ENCODE assay signal across 8 cellular contexts in the genomic region with DNA sequence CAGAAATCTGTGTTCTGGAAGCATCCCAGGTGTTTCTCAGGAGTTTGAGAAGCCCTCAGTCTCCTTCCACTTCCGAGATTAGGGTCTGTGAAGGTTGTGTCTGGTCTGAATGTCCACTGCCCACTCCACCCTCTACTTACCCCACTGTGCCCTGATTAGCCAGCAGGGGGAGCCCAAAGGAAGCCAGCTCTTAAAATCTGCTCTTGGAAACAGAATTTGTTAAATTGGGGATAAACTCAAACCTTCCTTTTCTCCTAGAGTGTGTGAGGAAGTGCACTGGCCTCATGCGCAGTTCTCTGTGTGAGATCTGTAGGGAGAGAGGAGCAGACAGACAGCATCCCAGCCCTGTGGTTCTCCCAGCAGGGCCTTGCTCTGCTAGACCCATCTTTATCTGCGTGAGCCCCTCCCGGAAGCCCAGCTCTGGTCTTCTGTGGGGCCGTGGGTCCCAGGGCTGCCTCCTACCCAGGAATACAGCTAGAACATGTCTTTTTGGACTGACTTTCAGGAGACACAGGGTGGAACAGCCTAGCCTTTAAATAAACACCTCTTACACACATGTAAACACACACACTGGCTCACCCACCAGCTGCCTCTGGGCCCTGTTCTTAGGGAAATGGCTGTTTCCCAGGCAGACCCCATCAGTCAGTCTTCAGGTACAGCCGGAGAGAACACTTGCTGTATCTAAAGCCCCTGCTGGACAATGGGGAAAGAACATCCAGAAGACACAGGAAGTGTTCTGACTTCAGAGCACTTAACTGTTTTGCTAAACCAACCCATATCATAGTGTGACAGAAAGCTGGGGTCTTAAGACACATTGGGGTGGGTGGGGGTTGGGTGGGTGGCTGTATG. TPM values are rescaled to one million over a fixed set of nuclear protein-coding genes. Genes with fewer than 3 reads are reported as not detected.
DNase-seq lines count a peak whose midpoint lies in the region; ATAC-seq and TF ChIP-seq lines count a peak whose summit lies in the region.

No MANE protein-coding gene starts in this region.

- peak; percentile 57 for DNase-seq in activated CD4-positive, CD25-positive, alpha-beta regulatory T cell treated with anti-CD3 and anti-CD28 coated beads, Interleukin-2, amount 50 U/mL, for 72 hours
- no peak for DNase-seq in activated CD4-positive, CD25-positive, alpha-beta regulatory T cell (lab: John Stamatoyannopoulos, UW)
- DNase-seq in HS-5 (ENCODE audit: low read depth), result peak; percentile 29
- DNase-seq in SK-N-SH, result peak; percentile 72
- peak; percentile 58 for DNase-seq in kidney tubule cell (ENCODE audit: low spot score)
- peak; percentile 21 for DNase-seq in stimulated activated CD8-positive, alpha-beta memory T cell treated with anti-CD3 and anti-CD28 coated beads, Interleukin-12 subunit alpha, Interleukin-12 subunit beta, amount 100 ng/mL, for 1 hour (ENCODE audit: low read depth)

- POLR2A ChIA-PET in SK-N-SH (lab: Yijun Ruan, JAX), result interaction anchor here (1.2 kb wide), 1 partner anchor 252 kb away, joined by 5 read pairs; no protein-coding TSS in a partner anchor

- H3K4me2 ChIP-seq in SK-N-SH, result no peak overlapping the region

- no peaks in the 10 kb centered on the region; a peak in 1 of 4 replicates for H3K4me1 ChIP-seq in SK-N-SH (ENCODE audit: control insufficient read depth in 1 of 2, insufficient read depth in 2 of 2, low read depth in 1 of 2, low read length in 1 of 2)

- TF ChIP-seq CTCF in SK-N-SH (IDR thresholded peaks at IDR 0.05), result peak; percentile 95
- peak; percentile 89 to 95 for TF ChIP-seq CTCF in brain (conservative IDR thresholded peaks at IDR 0.05)

- H3K27ac ChIP-seq in SK-N-SH (ENCODE audit: low read depth in 2 of 2, low read length in 1 of 2), result peak overlapping the region in 1 of 2 experiments; percentile 58; a peak in 2 of 4 replicates

- peaks cover 2 to 31% of the 10 kb centered on the region in 2 experiments for H3K36me3 ChIP-seq in SK-N-SH (replicated peaks in 1 of 2; ENCODE audit: control insufficient read depth in 1 of 2, insufficient read depth in 2 of 2, low read length in 1 of 2)

- no peaks in the 10 kb centered on the region for H3K9me3 Mint-ChIP-seq in brain

- peaks cover 14% of the 10 kb centered on the region for H3K4me1 Mint-ChIP-seq in brain

- H3K4me3 ChIP-seq in SK-N-SH (ENCODE audit: low read depth in 2 of 2, low read length in 1 of 2), result no peak overlapping the region; a peak in 1 of 4 replicates

- H3K27me3 ChIP-seq in SK-N-SH (ENCODE audit: insufficient read depth), result no peaks in the 10 kb centered on the region

- no peak overlapping the region for H3K27ac Mint-ChIP-seq in brain

- CTCF ChIA-PET in SK-N-SH (lab: Yijun Ruan, JAX), result interaction anchor here (0.6 to 13.9 kb wide), 77 partner anchors 8 to 1211 kb away, joined by 3 to 393 read pairs (median 5); partner anchors contain the start of genes CENPF and PTPN14

- TF ChIP-seq RAD21 in SK-N-SH (IDR thresholded peaks at IDR 0.05; ENCODE audit: low read length), result peak; percentile 82

- H3K4me3 Mint-ChIP-seq in brain, result no peak overlapping the region

- no peaks in the 10 kb centered on the region for H3K9me2 ChIP-seq in SK-N-SH

- peaks cover 16% of the 10 kb centered on the region for H3K36me3 Mint-ChIP-seq in brain

- H3K27me3 Mint-ChIP-seq in brain, result no peaks in the 10 kb centered on the region

- H3K79me2 ChIP-seq in SK-N-SH (ENCODE audit: insufficient read depth), result no peaks in the 10 kb centered on the region

- 74% methylated on average over 6 of the region's 6 CpGs for WGBS in SK-N-SH (ENCODE audit: low lambda C conversion rate)

- H3F3A ChIP-seq in SK-N-SH (replicated peaks; ENCODE audit: insufficient read depth), result peaks cover 5% of the 10 kb centered on the region

- no peak for TF ChIP-seq EP300 in SK-N-SH (IDR thresholded peaks at IDR 0.05; ENCODE audit: borderline replicate concordance in 1 of 2, low read depth in 1 of 2, low read length in 1 of 2)

- H3K9ac ChIP-seq in SK-N-SH, result no peak overlapping the region

- no peak overlapping the region for H2AFZ ChIP-seq in SK-N-SH (ENCODE audit: low read depth)

- H3K9me3 ChIP-seq in SK-N-SH, result no peaks in the 10 kb centered on the region

- no peaks in the 10 kb centered on the region for H4K20me1 ChIP-seq in SK-N-SH (ENCODE audit: insufficient read depth)

- no peak for ATAC-seq in HG02678 (IDR thresholded peaks at IDR 0.05; ENCODE audit: unreplicated experiment)

TF ChIP-seq in SK-N-SH, 30 proteins besides CTCF, POLR2A, EP300 and RAD21 (continues in another document):
- TF ChIP-seq USF1 (IDR thresholded peaks at IDR 0.05; ENCODE audit: borderline replicate concordance, low read depth) (no peak), EZH2phosphoT487 (IDR thresholded peaks at IDR 0.05; ENCODE audit: borderline replicate concordance, low read depth) (no peak), YY1 (IDR thresholded peaks at IDR 0.05; ENCODE audit: low read depth) (no peak), TAF1 (IDR thresholded peaks at IDR 0.05; ENCODE audit: borderline replicate concordance, low read depth, low read length) (no peak), REST (IDR thresholded peaks at IDR 0.05; ENCODE audit: low read depth, low read length) (no peak), MAX (IDR thresholded peaks at IDR 0.05; ENCODE audit: low read depth) (no peak), ELF1 (IDR thresholded peaks at IDR 0.05) (no peak), GABPA (IDR thresholded peaks at IDR 0.05; ENCODE audit: low read depth) (no peak), MXI1 (IDR thresholded peaks at IDR 0.05; ENCODE audit: low read depth, low read length) (no peak), SMC3 (IDR thresholded peaks at IDR 0.05; ENCODE audit: low read depth, low read length) (peak; percentile 92), ZBTB33 (IDR thresholded peaks at IDR 0.05; ENCODE audit: borderline replicate concordance, low read depth) (no peak), NRF1 (IDR thresholded peaks at IDR 0.05; ENCODE audit: low read depth, low read length) (peak; percentile 20; the same call in 1 of the 2 replicates)
- TF ChIP-seq, protein P1, sequence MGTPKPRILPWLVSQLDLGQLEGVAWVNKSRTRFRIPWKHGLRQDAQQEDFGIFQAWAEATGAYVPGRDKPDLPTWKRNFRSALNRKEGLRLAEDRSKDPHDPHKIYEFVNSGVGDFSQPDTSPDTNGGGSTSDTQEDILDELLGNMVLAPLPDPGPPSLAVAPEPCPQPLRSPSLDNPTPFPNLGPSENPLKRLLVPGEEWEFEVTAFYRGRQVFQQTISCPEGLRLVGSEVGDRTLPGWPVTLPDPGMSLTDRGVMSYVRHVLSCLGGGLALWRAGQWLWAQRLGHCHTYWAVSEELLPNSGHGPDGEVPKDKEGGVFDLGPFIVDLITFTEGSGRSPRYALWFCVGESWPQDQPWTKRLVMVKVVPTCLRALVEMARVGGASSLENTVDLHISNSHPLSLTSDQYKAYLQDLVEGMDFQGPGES (IDR thresholded peaks at IDR 0.05; ENCODE audit: low read depth, low read length), result no peak

RNA-seq across cellular contexts. Expression of gene SMYD2, which starts 52.2 kb away (rescaled TPM):
- polyA plus RNA-seq in SK-N-SH (2012; rRNA removed), result 23.1 and 30.4 TPM in 2 replicates
- polyA plus RNA-seq in SK-N-SH (2012; cell fraction: cytosol; rRNA removed), result 27.4 and 27.8 TPM in 2 replicates
- polyA plus RNA-seq in SK-N-SH (2012; cell fraction: nucleus; rRNA removed), result 19.9 and 32.7 TPM in 2 replicates
- 53.7 TPM for polyA plus RNA-seq in brain (ENCODE audit: insufficient read depth, low read depth, low replicate concordance)

Comparison
In these comparisons a context has a peak if more than half of its experiments do, and no peak if none do; other contexts are left out.
1. DNase-seq: peak in activated CD4-positive, CD25-positive, alpha-beta regulatory T cell treated with anti-CD3 and anti-CD28 coated beads, Interleukin-2, amount 50 U/mL, for 72 hours (single experiment), HS-5 (single experiment), SK-N-SH (single experiment), kidney tubule cell (single experiment) and stimulated activated CD8-positive, alpha-beta memory T cell treated with anti-CD3 and anti-CD28 coated beads, Interleukin-12 subunit alpha, Interleukin-12 subunit beta, amount 100 ng/mL, for 1 hour (single experiment); none in activated CD4-positive, CD25-positive, alpha-beta regulatory T cell (0 of 4).